9 cellular contexts compared by ENCODE assay signal in the genomic region with DNA sequence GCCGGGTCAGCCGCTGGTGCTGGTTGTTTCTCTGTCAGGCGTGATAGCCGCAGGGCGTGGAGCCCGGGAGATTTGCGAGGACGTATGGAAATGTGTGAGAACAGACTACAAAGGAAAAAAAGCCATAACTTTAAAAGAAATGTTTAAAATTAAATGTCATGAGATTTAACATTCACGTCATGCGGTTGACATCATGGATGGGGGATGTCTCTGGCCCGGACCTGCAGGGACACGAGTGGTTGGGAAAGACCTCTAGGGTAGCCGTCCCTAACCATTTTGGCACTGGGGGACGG. TPM values are rescaled to one million over a fixed set of nuclear protein-coding genes. Genes with fewer than 3 reads are reported as not detected.
DNase-seq lines count a peak whose midpoint lies in the region; ATAC-seq, FAIRE-seq and TF ChIP-seq lines count a peak whose summit lies in the region.
"Had no signal": no experiment of that assay in that cellular context is flagged by ENCODE, and none has a peak within 500 bp of the region (broad histone marks: within the 10 kb centered on the region; RNA-seq: fewer than 3 reads in every experiment).

No MANE protein-coding gene starts in this region.

- POLR2A ChIA-PET in HCT116 (lab: Charles Lee) = no interaction called here
- POLR2A ChIA-PET in activated CD4-positive, alpha-beta memory T cell treated with anti-CD3 and anti-CD28 coated beads for 36 hours (lab: Charles Lee) = no interaction called here

- H3K4me2 ChIP-seq in HCT116 (ENCODE audit: low read length) (peak overlapping the region; percentile 82), smooth muscle cell (peak overlapping the region; percentile 99)

- H3F3A ChIP-seq in smooth muscle cell (ENCODE audit: low read depth) = no peaks in the 10 kb centered on the region

- no peak for TF ChIP-seq RAD21 in HCT116 (IDR thresholded peaks at IDR 0.05; ENCODE audit: low read depth)

- H4K20me1 ChIP-seq in HCT116 (ENCODE audit: insufficient read depth) = no peaks in the 10 kb centered on the region
- H4K20me1 ChIP-seq in smooth muscle cell (ENCODE audit: low read depth) = peaks cover 36% of the 10 kb centered on the region

- no peak for FAIRE-seq in GM12891 (lab: Jason Lieb, UNC)

- CTCF ChIA-PET in HCT116 (lab: Charles Lee) = no interaction called here
- CTCF ChIA-PET in activated CD4-positive, alpha-beta memory T cell treated with anti-CD3 and anti-CD28 coated beads for 36 hours (lab: Charles Lee) = no interaction called here

- ATAC-seq in HCT116 (no peak), HG02759 (IDR thresholded peaks at IDR 0.05; ENCODE audit: unreplicated experiment) (no peak)

- H2AFZ ChIP-seq in HCT116 (ENCODE audit: low read depth, low read length, poor library complexity, severe bottlenecking) = peak overlapping the region; percentile 32
- H2AFZ ChIP-seq in smooth muscle cell (ENCODE audit: low read depth) = peak overlapping the region; percentile 95

- peaks cover 2% of the 10 kb centered on the region for H3K27me3 Mint-ChIP-seq in activated CD4-positive, alpha-beta memory T cell treated with anti-CD3 and anti-CD28 coated beads for 36 hours

- H3K36me3 ChIP-seq in HCT116 (ENCODE audit: control insufficient read depth in 1 of 2, insufficient read depth in 2 of 2, low read length in 2 of 2) (no peaks in the 10 kb centered on the region), smooth muscle cell (ENCODE audit: low read depth) (no peaks in the 10 kb centered on the region)

- intact Hi-C loops in HCT116 (cut with micrococcal nuclease) = loop anchor here (5.0 kb wide), 1 partner anchor 215 kb away; a partner anchor contains a TSS
- intact Hi-C loops in activated CD4-positive, alpha-beta memory T cell treated with anti-CD3 and anti-CD28 coated beads for 36 hours (cut with micrococcal nuclease) = loop anchor here (1.0 to 10.0 kb wide), 4 partner anchors 18 to 373 kb away; a partner anchor contains a TSS

- H3K27ac ChIP-seq in HCT116 (ENCODE audit: low read depth, low read length) = no peak overlapping the region
- H3K27ac ChIP-seq in smooth muscle cell (ENCODE audit: low read depth) = no peak overlapping the region

- RAD21 ChIA-PET in HCT116 (lab: Charles Lee; ENCODE audit: low non-redundant PET in 1 of 2, low total read pairs in 2 of 2, uncharacterized antibody in 2 of 2, unreplicated experiment in 2 of 2) = no interaction called here

- H3K9ac ChIP-seq in HCT116 (ENCODE audit: low read length) (no peak overlapping the region), smooth muscle cell (ENCODE audit: low read depth) (no peak overlapping the region)

- TF ChIP-seq POLR2A in HCT116 (IDR thresholded peaks at IDR 0.05; ENCODE audit: borderline replicate concordance, extremely low read depth, insufficient read depth, insufficient read length) = no peak
- TF ChIP-seq POLR2A in erythroblast (IDR thresholded peaks at IDR 0.05; ENCODE audit: low read length) = no peak
- no peak for TF ChIP-seq POLR2A in GM12891 (IDR thresholded peaks at IDR 0.05; ENCODE audit: low read depth, low read length)

- H3K4me1 ChIP-seq in HCT116 (ENCODE audit: control insufficient read depth in 1 of 2, insufficient read depth in 2 of 2, low read length in 2 of 2) = peaks cover 6 to 25% of the 10 kb centered on the region in 2 experiments; a peak in 3 of 4 replicates
- peaks cover 33% of the 10 kb centered on the region for H3K4me1 ChIP-seq in smooth muscle cell (ENCODE audit: low read depth)

- H3K9me3 ChIP-seq in HCT116 (ENCODE audit: control insufficient read depth in 1 of 2, insufficient read depth in 1 of 2, low read depth in 1 of 2, low read length in 2 of 2) (peaks cover 0 to 7% of the 10 kb centered on the region in 2 experiments; a peak in 1 of 4 replicates), iPS-18c (ENCODE audit: control insufficient read depth, insufficient read depth, low read length) (peaks cover 6% of the 10 kb centered on the region), smooth muscle cell (replicated peaks; ENCODE audit: low read depth) (no peaks in the 10 kb centered on the region)

- no peaks in the 10 kb centered on the region for H3K9me2 ChIP-seq in HCT116 (ENCODE audit: insufficient read depth)

- H3K4me3 Mint-ChIP-seq in activated CD4-positive, alpha-beta memory T cell treated with anti-CD3 and anti-CD28 coated beads for 36 hours = peak overlapping the region; percentile 52

- no peaks in the 10 kb centered on the region for H3K27me3 ChIP-seq in HCT116 (ENCODE audit: insufficient read depth, low read length)
- no peaks in the 10 kb centered on the region for H3K27me3 ChIP-seq in smooth muscle cell (ENCODE audit: low read depth)

- H3K79me2 ChIP-seq in HCT116 (ENCODE audit: insufficient read depth, low read length) = peaks cover 38% of the 10 kb centered on the region
- H3K79me2 ChIP-seq in smooth muscle cell (ENCODE audit: low read depth) = peaks cover 37% of the 10 kb centered on the region

- no TSS peak for BruUV-seq in HCT116 (replicated peaks; lab: Mats Ljungman, UMichigan)

- H3K4me3 ChIP-seq in HCT116 (replicated peaks in 1 of 2; ENCODE audit: low read depth in 1 of 2, low read length in 2 of 2) (no peak overlapping the region), iPS-18c (ENCODE audit: insufficient read depth, low read depth, low read length) (peak overlapping the region; percentile 89; the same call in 1 of the 2 replicates), smooth muscle cell (peak overlapping the region; percentile 90)

- TF ChIP-seq CTCF in HCT116 (IDR thresholded peaks at IDR 0.05 in 2 of 3, conservative IDR thresholded peaks at IDR 0.05 in 1 of 3; ENCODE audit: borderline replicate concordance in 1 of 3, insufficient read depth in 1 of 3, low read depth in 2 of 3, low read length in 2 of 3) (no peak), smooth muscle cell (IDR thresholded peaks at IDR 0.05; ENCODE audit: borderline replicate concordance, insufficient read depth, poor library complexity, severe bottlenecking) (no peak)

- no peak for DNase-seq in HCT116 (ENCODE audit: low read depth, low spot score)
- DNase-seq in activated CD4-positive, alpha-beta memory T cell treated with anti-CD3 and anti-CD28 coated beads for 36 hours = no peak
- no peak for DNase-seq in smooth muscle cell (lab: John Stamatoyannopoulos, UW; ENCODE audit: unreplicated experiment)
- no peak for DNase-seq in amygdala (lab: John Stamatoyannopoulos, UW)
- no peak for DNase-seq in erythroblast (lab: John Stamatoyannopoulos, UW)
- no peak for DNase-seq in GM12891 (ENCODE audit: insufficient read length, low spot score)
- DNase-seq: NCI-H2081 treated with DMSO at 0.1 percent for 48 hours had no signal

- peaks cover 3% of the 10 kb centered on the region for H3K36me3 Mint-ChIP-seq in activated CD4-positive, alpha-beta memory T cell treated with anti-CD3 and anti-CD28 coated beads for 36 hours

- WGBS in smooth muscle cell (ENCODE audit: low lambda C conversion rate) = 32% methylated on average over 13 of the region's 14 CpGs

- peaks cover 7% of the 10 kb centered on the region for H3K9me3 Mint-ChIP-seq in activated CD4-positive, alpha-beta memory T cell treated with anti-CD3 and anti-CD28 coated beads for 36 hours

- peak overlapping the region; percentile 55 for H3K27ac Mint-ChIP-seq in activated CD4-positive, alpha-beta memory T cell treated with anti-CD3 and anti-CD28 coated beads for 36 hours

- H3K4me1 Mint-ChIP-seq in activated CD4-positive, alpha-beta memory T cell treated with anti-CD3 and anti-CD28 coated beads for 36 hours (ENCODE audit: low read depth) = peaks cover 29% of the 10 kb centered on the region

TF ChIP-seq in HCT116, 20 proteins besides CTCF, POLR2A, EP300 and RAD21 (continues in another document):
- TF ChIP-seq CEBPB (IDR thresholded peaks at IDR 0.05; ENCODE audit: low read depth) = no peak
- no peak for TF ChIP-seq EZH2phosphoT487 (IDR thresholded peaks at IDR 0.05; ENCODE audit: borderline replicate concordance)
- no peak for TF ChIP-seq ZFX (IDR thresholded peaks at IDR 0.05)
- TF ChIP-seq SP1 (IDR thresholded peaks at IDR 0.05; ENCODE audit: low read depth) = no peak

TF ChIP-seq in GM12891, 5 proteins besides CTCF, POLR2A, EP300 and RAD21:
- no peak for TF ChIP-seq TAF1 (IDR thresholded peaks at IDR 0.05; ENCODE audit: low read depth, low read length)

RNA-seq across cellular contexts. Expression of a gene that starts 0.6 kb away (rescaled TPM):
- 34.9 TPM for total RNA-seq in HCT116 (2021; ENCODE audit: unreplicated experiment)
- polyA plus RNA-seq in HCT116 (2012) = 27.6 and 36.1 TPM in 2 replicates
- total RNA-seq in activated CD4-positive, alpha-beta memory T cell treated with anti-CD3 and anti-CD28 coated beads for 36 hours = 10 to 100 TPM in 1 of 2 experiments, 1 to 10 TPM in 1; 9.9 to 10.1 TPM
- 32.4 and 43.8 TPM in 2 replicates for total RNA-seq in smooth muscle cell
- polyA plus RNA-seq in smooth muscle cell = 32.1 and 37.5 TPM in 2 replicates
- polyA plus RNA-seq in GM12891 (2012; ENCODE audit: low read depth, missing spikeins) = 0.28 TPM

Comparison
In these comparisons a context has a peak if more than half of its experiments do, and no peak if none do; other contexts are left out.
1. H3K4me3 ChIP-seq: peak in iPS-18c (single experiment) and smooth muscle cell (single experiment); none in HCT116 (0 of 2).